Comparison of ENCODE assay signal across 12 cellular contexts in genomic region chr11:87081358-87081757, GRCh38. TPM values are rescaled to one million over a fixed set of nuclear protein-coding genes. Genes with fewer than 3 reads are reported as not detected.
DNase-seq lines count a peak whose midpoint lies in the region; ATAC-seq and TF ChIP-seq lines count a peak whose summit lies in the region.
"Had no signal": no experiment of that assay in that cellular context is flagged by ENCODE, and none has a peak within 500 bp of the region (broad histone marks: within the 10 kb centered on the region; RNA-seq: fewer than 3 reads in every experiment).

No MANE protein-coding gene starts in this region.

- H3K36me3 ChIP-seq in HUES6 (ENCODE audit: control insufficient read depth, insufficient read depth, low read length): peaks cover 19% of the 10 kb centered on the region
- H3K36me3 ChIP-seq in vagina: peaks cover 0 to 11% of the 10 kb centered on the region in 2 donors
- H3K36me3 ChIP-seq: ovary had no signal

- H3K4me3 Mint-ChIP-seq in naive B cell: peak overlapping the region; percentile 69 to 89 (median 84)

- no peak for TF ChIP-seq POLR2A in vagina (IDR thresholded peaks at IDR 0.05)

- H3K4me3 ChIP-seq in HUES6 (ENCODE audit: low read depth, low read length): no peak overlapping the region
- H3K4me3 ChIP-seq in vagina: no peak overlapping the region
- H3K4me3 ChIP-seq: ascending aorta, ovary had no signal

- peaks cover 0 to 4% (median 1%) of the 10 kb centered on the region in 7 donors for H3K9me3 Mint-ChIP-seq in naive B cell

- intact Hi-C loops in vagina (cut with DNase I): no loop called here

- H3K27me3 ChIP-seq in HUES6 (ENCODE audit: control insufficient read depth, insufficient read depth, low read length): no peaks in the 10 kb centered on the region
- no peaks in the 10 kb centered on the region for H3K27me3 ChIP-seq in vagina
- H3K27me3 ChIP-seq: ascending aorta, ovary had no signal

- no peaks in the 10 kb centered on the region for H3K27me3 Mint-ChIP-seq in naive B cell

- H3K27ac ChIP-seq in HUES6 (ENCODE audit: low read depth, low read length) (peak overlapping the region; percentile 77; the same call in 1 of the 2 replicates), vagina (no peak overlapping the region)
- H3K27ac ChIP-seq: ascending aorta, ovary had no signal

- peaks cover 10 to 22% (median 12%) of the 10 kb centered on the region in 3 donors for H3K4me1 Mint-ChIP-seq in naive B cell

- no peak for TF ChIP-seq CTCF in vagina (IDR thresholded peaks at IDR 0.05)

- no peak for DNase-seq in activated CD4-positive, CD25-positive, alpha-beta regulatory T cell (lab: John Stamatoyannopoulos, UW)
- DNase-seq in naive B cell: peak; percentile 6
- no peak for DNase-seq in NCI-H2227 treated with DMSO at 0.1 percent for 48 hours (lab: John Stamatoyannopoulos, UW)
- DNase-seq in NCI-H187 (lab: John Stamatoyannopoulos, UW): no peak
- no peak for DNase-seq in vagina (ENCODE audit: extremely low spot score in 2 of 2)
- DNase-seq: 8988T, glutamatergic neuron, ovary had no signal

- H3K36me3 Mint-ChIP-seq in naive B cell: peaks cover 5 to 7% of the 10 kb centered on the region in 2 donors

- H3K27ac Mint-ChIP-seq in naive B cell: peak overlapping the region; percentile 1 to 96 (median 72)

- peaks cover 23% of the 10 kb centered on the region for H3K4me1 ChIP-seq in HUES6 (ENCODE audit: control insufficient read depth, insufficient read depth, low read length)
- no peaks in the 10 kb centered on the region for H3K4me1 ChIP-seq in vagina
- H3K4me1 ChIP-seq: ascending aorta had no signal

- no peak overlapping the region for H3K9ac ChIP-seq in HUES6 (ENCODE audit: low read length)

- H3K9me3 ChIP-seq in HUES6 (ENCODE audit: control insufficient read depth, insufficient read depth, low read depth, low read length) (peaks cover 7% of the 10 kb centered on the region; the same call in 1 of the 2 replicates), vagina (no peaks in the 10 kb centered on the region)
- H3K9me3 ChIP-seq: ovary had no signal

- peak; percentile 63 to 66 for ATAC-seq in activated CD4-positive, CD25-positive, alpha-beta regulatory T cell treated with anti-CD3 and anti-CD28 coated beads, Interleukin-2, amount 50 U/mL, for 24 hours
- ATAC-seq in GM21423 (IDR thresholded peaks at IDR 0.05; ENCODE audit: unreplicated experiment) (peak; percentile 78), naive B cell (ENCODE audit: low read depth in 2 of 2) (peak; percentile 30 to 40)

RNA-seq across cellular contexts. Expression of gene TMEM135, which starts 43.6 kb away (rescaled TPM):
- 10 to 100 TPM in 1 of 6 donors, 1 to 10 TPM in 5; 1.1 to 12.2 (median 4.2) TPM for polyA plus RNA-seq in naive B cell (ENCODE audit: low read depth in 6 of 6)
- 17.2 TPM for total RNA-seq in vagina
